10 cellular contexts compared by ENCODE assay signal in genomic region chr15:61327019-61327631, GRCh38.
DNase-seq lines count a peak whose midpoint lies in the region; ATAC-seq and TF ChIP-seq lines count a peak whose summit lies in the region.
"Had no signal": no experiment of that assay in that cellular context is flagged by ENCODE, and none has a peak within 500 bp of the region (broad histone marks: within the 10 kb centered on the region; RNA-seq: fewer than 3 reads in every experiment).

No MANE protein-coding gene starts in this region.

- no peak overlapping the region for H3K27ac ChIP-seq in A673 (ENCODE audit: low read depth, low read length, poor library complexity, severe bottlenecking)

- no peaks in the 10 kb centered on the region for H3K9me3 Mint-ChIP-seq in glutamatergic neuron (ENCODE audit: unreplicated experiment)
- H3K9me3 Mint-ChIP-seq: brain had no signal

- H3K36me3 ChIP-seq in A673 (ENCODE audit: insufficient read depth, low read length, poor library complexity, severe bottlenecking), result no peaks in the 10 kb centered on the region

- POLR2A ChIA-PET in A673 (lab: Charles Lee; ENCODE audit: low non-redundant PET), result no interaction called here

- H3K4me1 Mint-ChIP-seq in glutamatergic neuron (ENCODE audit: low read depth, unreplicated experiment), result no peaks in the 10 kb centered on the region
- H3K4me1 Mint-ChIP-seq: brain had no signal

- in situ Hi-C loops in SK-MEL-5 (cut with HindIII; ENCODE audit: low pct_unique_long_range_greater_than_20kb, low sequenced_read_pairs), result no loop called here

- H3K36me3 Mint-ChIP-seq in glutamatergic neuron (ENCODE audit: unreplicated experiment), result no peaks in the 10 kb centered on the region
- H3K36me3 Mint-ChIP-seq: brain had no signal

- peaks cover 55% of the 10 kb centered on the region for H3K27me3 ChIP-seq in A673 (replicated peaks; ENCODE audit: insufficient read depth, low read depth, low read length, poor library complexity)

- intact Hi-C loops in A673 (cut with micrococcal nuclease; ENCODE audit: unreplicated experiment), result no loop called here

- no peak overlapping the region for H3K27ac Mint-ChIP-seq in glutamatergic neuron (ENCODE audit: unreplicated experiment)
- H3K27ac Mint-ChIP-seq: brain had no signal

- CTCF ChIA-PET in A673 (lab: Charles Lee), result no interaction called here

- no TSS peak for BruUV-seq in A673 (replicated peaks; lab: Mats Ljungman, UMichigan)

- no peaks in the 10 kb centered on the region for H3K4me1 ChIP-seq in A673 (ENCODE audit: insufficient read depth, low read length, poor library complexity, severe bottlenecking)

- H3K27me3 Mint-ChIP-seq in glutamatergic neuron (ENCODE audit: unreplicated experiment), result no peaks in the 10 kb centered on the region

- peak; percentile 85 for DNase-seq in DMS153 treated with DMSO at 0.1 percent for 48 hours (lab: John Stamatoyannopoulos, UW; ENCODE audit: unreplicated experiment)
- peak; percentile 54 for DNase-seq in SK-MEL-5 (ENCODE audit: low read depth, low spot score)
- DNase-seq in hippocampal formation (lab: John Stamatoyannopoulos, UW), result no peak
- DNase-seq in A673 (ENCODE audit: low spot score), result no peak
- no peak for DNase-seq in glutamatergic neuron
- DNase-seq: SK-N-SH had no signal

- no peaks in the 10 kb centered on the region for H3K9me3 ChIP-seq in A673 (ENCODE audit: low read depth, low read length, poor library complexity, severe bottlenecking)
- H3K9me3 ChIP-seq: SK-N-SH had no signal

- TF ChIP-seq CTCF in A673 (conservative IDR thresholded peaks at IDR 0.05; ENCODE audit: low read depth, low read length) (no peak), glutamatergic neuron (IDR thresholded peaks at IDR 0.05; ENCODE audit: partially characterized antibody, unreplicated experiment) (no peak)

- H3K4me3 ChIP-seq in A673 (ENCODE audit: low read depth, low read length, poor library complexity, severe bottlenecking), result no peak overlapping the region

- ATAC-seq in GM19463 (IDR thresholded peaks at IDR 0.05; ENCODE audit: unreplicated experiment) (peak; percentile 85), HG03520 (IDR thresholded peaks at IDR 0.05; ENCODE audit: unreplicated experiment) (peak; percentile 69), HG03039 (IDR thresholded peaks at IDR 0.05; ENCODE audit: unreplicated experiment) (no peak)

- no peak overlapping the region for H3K4me3 Mint-ChIP-seq in glutamatergic neuron (ENCODE audit: unreplicated experiment)
- H3K4me3 Mint-ChIP-seq: brain had no signal

Comparison
In these comparisons a context has a peak if more than half of its experiments do, and no peak if none do; other contexts are left out.
1. DNase-seq: peak in DMS153 treated with DMSO at 0.1 percent for 48 hours (single experiment) and SK-MEL-5 (single experiment); none in hippocampal formation (0 of 2), A673 (single experiment) and glutamatergic neuron (single experiment).